ENCODE assay signal across 11 cellular contexts in the genomic region with DNA sequence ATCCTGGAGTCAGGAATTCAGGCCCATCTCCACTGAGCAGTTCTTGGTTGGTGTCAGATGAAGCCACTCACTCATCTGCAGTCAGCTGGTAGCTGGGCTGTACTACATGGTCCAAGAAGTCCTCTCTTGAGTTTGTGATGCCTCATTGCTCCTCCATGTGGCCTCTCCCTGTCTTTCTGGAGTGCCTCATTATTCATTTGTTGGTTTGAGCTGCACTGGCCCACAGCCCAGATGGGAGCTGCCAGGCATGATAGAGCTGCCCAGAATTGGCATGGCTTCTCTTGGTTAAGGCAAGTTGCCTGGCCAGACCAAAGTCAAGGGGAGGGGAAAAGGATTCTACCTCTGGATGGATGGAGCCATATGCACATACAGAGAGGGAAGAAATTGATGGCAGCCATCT. TPM values are rescaled to one million over a fixed set of nuclear protein-coding genes. Genes with fewer than 3 reads are reported as not detected.
DNase-seq lines count a peak whose midpoint lies in the region; ATAC-seq and TF ChIP-seq lines count a peak whose summit lies in the region.
"Had no signal": no experiment of that assay in that cellular context is flagged by ENCODE, and none has a peak within 500 bp of the region (broad histone marks: within the 10 kb centered on the region; RNA-seq: fewer than 3 reads in every experiment).

No MANE protein-coding gene starts in this region.

- CTCF ChIA-PET in PC-3 (lab: Charles Lee), result no interaction called here

- peaks cover 4% of the 10 kb centered on the region; the same call in 1 of the 2 replicates for H3K79me2 ChIP-seq in PC-3 (ENCODE audit: low read length)

- no peak overlapping the region for H3K27ac ChIP-seq in PC-3 (ENCODE audit: low read length)
- no peak overlapping the region for H3K27ac ChIP-seq in stomach
- H3K27ac ChIP-seq in tibial nerve, result no peak overlapping the region

- H3K9me2 ChIP-seq in PC-3 (replicated peaks; ENCODE audit: low read length), result no peaks in the 10 kb centered on the region

- TF ChIP-seq POLR2A in stomach (IDR thresholded peaks at IDR 0.05) (no peak), tibial nerve (IDR thresholded peaks at IDR 0.05) (no peak)

- no peak overlapping the region for H3K4me2 ChIP-seq in PC-3 (ENCODE audit: low read length)

- H3K36me3 ChIP-seq in PC-3 (ENCODE audit: low read depth, low read length) (peaks cover 15% of the 10 kb centered on the region; the same call in 1 of the 2 replicates), stomach (peaks cover 6 to 86% (median 59%) of the 10 kb centered on the region in 4 donors), tibial nerve (peaks cover 0 to 88% (median 0%) of the 10 kb centered on the region in 3 donors)

- H3F3A ChIP-seq in PC-3 (ENCODE audit: low read length, unreplicated experiment), result peaks cover 3% of the 10 kb centered on the region

- no TSS peak for BruUV-seq in PC-3 (replicated peaks; lab: Mats Ljungman, UMichigan)

- H3K4me3 ChIP-seq in PC-3 (ENCODE audit: low read length) (no peak overlapping the region), fibroblast of pulmonary artery (replicated peaks; ENCODE audit: low read depth, low read length) (no peak overlapping the region), stomach (no peak overlapping the region), tibial nerve (no peak overlapping the region)

- H3K9me3 ChIP-seq in PC-3 (ENCODE audit: low read length) (no peaks in the 10 kb centered on the region), stomach (no peaks in the 10 kb centered on the region), tibial nerve (no peaks in the 10 kb centered on the region)

- no peak overlapping the region for H3K9ac ChIP-seq in PC-3 (ENCODE audit: low read length)

- TF ChIP-seq EP300 in stomach (IDR thresholded peaks at IDR 0.05) (no peak), tibial nerve (IDR thresholded peaks at IDR 0.05) (no peak)

- H3K4me1 ChIP-seq in PC-3 (ENCODE audit: insufficient read depth, low read length) (peaks cover 33% of the 10 kb centered on the region), stomach (peaks cover 0 to 5% (median 2%) of the 10 kb centered on the region in 4 donors), tibial nerve (no peaks in the 10 kb centered on the region)

- DNase-seq in NCI-H2171 treated with DMSO at 0.1 percent for 48 hours (lab: John Stamatoyannopoulos, UW) (peak; percentile 42), NCI-H2171 (lab: John Stamatoyannopoulos, UW) (no peak), PC-3 (peak; percentile 51), fibroblast of pulmonary artery (ENCODE audit: low read depth) (peak; percentile 51), stomach (peak; percentile 29), tibial nerve (ENCODE audit: low spot score in 2 of 2) (no peak), islet precursor cell (no peak)
- DNase-seq in activated effector memory CD4-positive, alpha-beta T cell treated with anti-CD3 and anti-CD28 coated beads, Interleukin-2, amount 50 U/mL, for 16 hours, result no peak
- DNase-seq: cortex of kidney; mesendoderm; stimulated activated CD4-positive, alpha-beta T cell treated with anti-CD3 and anti-CD28 coated beads, Interleukin-2, amount 100 ng/mL, for 24 hours had no signal

- TF ChIP-seq CTCF in PC-3 (conservative IDR thresholded peaks at IDR 0.05; ENCODE audit: low read depth, low read length) (no peak), fibroblast of pulmonary artery (IDR thresholded peaks at IDR 0.05; ENCODE audit: low read length, missing control alignments) (no peak), stomach (IDR thresholded peaks at IDR 0.05) (no peak), tibial nerve (IDR thresholded peaks at IDR 0.05) (no peak)

- H3K27me3 ChIP-seq in PC-3 (ENCODE audit: low read length) (no peaks in the 10 kb centered on the region), stomach (no peaks in the 10 kb centered on the region), tibial nerve (no peaks in the 10 kb centered on the region)

- intact Hi-C loops in PC-3 (cut with micrococcal nuclease) (no loop called here), stomach (cut with DNase I; ENCODE audit: low total_unique reads) (no loop called here)

- no peaks in the 10 kb centered on the region for H4K20me1 ChIP-seq in PC-3 (ENCODE audit: low read length)

- H2AFZ ChIP-seq in PC-3 (ENCODE audit: low read length), result no peak overlapping the region

- peak; percentile 66 for ATAC-seq in PC-3

- POLR2A ChIA-PET in PC-3 (lab: Charles Lee; ENCODE audit: unreplicated experiment), result no interaction called here

RNA-seq across cellular contexts. Expression of a gene that starts 8.0 kb away (rescaled TPM):
- total RNA-seq in PC-3 (2014; rRNA removed) (3.4 and 6.0 TPM in 2 replicates), stomach (10 to 100 TPM in 1 of 5 donors, 1 to 10 TPM in 4; 1.3 to 56.7 (median 2.9) TPM), tibial nerve (10 to 100 TPM in 3 of 4 donors, 1 to 10 TPM in 1; 6.3 to 17.4 (median 11.8) TPM)
- 1 to 10 TPM; 1.7 to 3.8 (median 2.3) TPM for polyA plus RNA-seq in stomach

RNA-seq across cellular contexts. Expression of a gene that starts 8.1 kb away (rescaled TPM):
- total RNA-seq in PC-3 (2014; rRNA removed), result 48.6 and 59.0 TPM in 2 replicates
- 10 to 100 TPM; 14.8 to 43.3 (median 21.0) TPM for total RNA-seq in stomach
- polyA plus RNA-seq in stomach, result 10 to 100 TPM; 22.0 to 24.5 (median 24.3) TPM
- total RNA-seq in tibial nerve, result 10 to 100 TPM; 44.4 to 59.0 (median 47.4) TPM

Comparison
In these comparisons a context has a peak if more than half of its experiments do, and no peak if none do; other contexts are left out.
1. DNase-seq: peak in NCI-H2171 treated with DMSO at 0.1 percent for 48 hours (single experiment), PC-3 (single experiment), fibroblast of pulmonary artery (single experiment) and stomach (single experiment); none in NCI-H2171 (single experiment), tibial nerve (0 of 2), activated effector memory CD4-positive, alpha-beta T cell treated with anti-CD3 and anti-CD28 coated beads, Interleukin-2, amount 50 U/mL, for 16 hours (single experiment) and islet precursor cell (single experiment).